1 cellular context compared by ENCODE assay signal in genomic region chr4:102760645-102761477, GRCh38.
TF ChIP-seq lines count a peak whose summit lies in the region.

TSS of gene MANBA (minus strand) at chr4:102760968. CDS start at chr4:102760894, 74 bp downstream.

TF ChIP-seq in IMR-90, 13 proteins besides CTCF, POLR2A, EP300 and RAD21 (continued from another document):
- TF ChIP-seq MAZ (IDR thresholded peaks at IDR 0.05; ENCODE audit: borderline replicate concordance, low read depth, low read length) (peak; percentile 42; the same call in 1 of the 2 replicates), CHD1 (IDR thresholded peaks at IDR 0.05; ENCODE audit: low read depth, low read length) (no peak), RFX5 (IDR thresholded peaks at IDR 0.05; ENCODE audit: low read depth, low read length) (no peak), MAFK (IDR thresholded peaks at IDR 0.05; ENCODE audit: low read depth, low read length) (no peak), CEBPB (IDR thresholded peaks at IDR 0.05; ENCODE audit: low read depth, low read length) (no peak), RCOR1 (IDR thresholded peaks at IDR 0.05; ENCODE audit: insufficient replicate concordance, low read length) (no peak)
